In genomic region chr1:115507256-115507589, GRCh38 we compare ENCODE assay signal across 8 cellular contexts.
DNase-seq lines count a peak whose midpoint lies in the region; FAIRE-seq and TF ChIP-seq lines count a peak whose summit lies in the region.

No MANE protein-coding gene starts in this region.

- no peak for TF ChIP-seq EP300 in stomach (IDR thresholded peaks at IDR 0.05)

- peaks cover 2% of the 10 kb centered on the region for H3K9me3 ChIP-seq in keratinocyte (ENCODE audit: control insufficient read depth, low read depth, low read length)
- peaks cover 0 to 16% (median 14%) of the 10 kb centered on the region in 4 donors for H3K9me3 ChIP-seq in stomach

- DNase-seq in BJ (ENCODE audit: low read depth) (no peak), KBM-7 (peak; percentile 12), amniotic epithelial cell (ENCODE audit: low read depth) (peak; percentile 55), keratinocyte (ENCODE audit: low read depth, low spot score) (no peak), NCI-H1436 treated with DMSO at 0.1 percent for 48 hours (lab: John Stamatoyannopoulos, UW) (no peak), cortex of kidney (lab: John Stamatoyannopoulos, UW) (no peak), stomach (no peak)
- no peak for DNase-seq in activated T-helper 2 cell treated with anti-CD3 and anti-CD28 coated beads, Interferon-gamma antibody, Interleukin-2, Interleukin-4, amounts not matched to agents 10 μg/mL and 5 μg/mL and 100 μg/mL, durations not matched to agents 14 hours and 24 hours and 36 hours (ENCODE audit: low spot score)

- peak; percentile 82 for FAIRE-seq in keratinocyte (lab: Jason Lieb, UNC)

- H3K36me3 ChIP-seq in BJ (ENCODE audit: control insufficient read depth, insufficient read depth, low read length) (no peaks in the 10 kb centered on the region), keratinocyte (ENCODE audit: control insufficient read depth in 2 of 2, extremely low read depth in 1 of 2, insufficient read depth in 2 of 2, low read length in 2 of 2) (no peaks in the 10 kb centered on the region), stomach (no peaks in the 10 kb centered on the region)

- no peak for TF ChIP-seq POLR2A in stomach (IDR thresholded peaks at IDR 0.05)

- H3K9me1 ChIP-seq in keratinocyte (ENCODE audit: control insufficient read depth, extremely low read depth, insufficient read depth, low read length), result no peaks in the 10 kb centered on the region

- H4K20me1 ChIP-seq in keratinocyte (ENCODE audit: control insufficient read depth, extremely low read depth, insufficient read depth, low read length), result no peaks in the 10 kb centered on the region

- CTCF ChIA-PET in BJ (lab: Yijun Ruan, JAX), result interaction anchor here (0.7 to 3.6 kb wide), 12 partner anchors 12 to 394 kb away, joined by 3 to 19 read pairs (median 4); no protein-coding TSS in a partner anchor

- H3K27me3 Mint-ChIP-seq in activated T-helper 2 cell treated with anti-CD3 and anti-CD28 coated beads, Interferon-gamma antibody, Interleukin-2, Interleukin-4, amounts not matched to agents 10 μg/mL and 5 μg/mL and 100 μg/mL, durations not matched to agents 14 hours and 24 hours and 36 hours (ENCODE audit: low read depth), result peaks cover 6% of the 10 kb centered on the region

- H3K4me3 Mint-ChIP-seq in activated T-helper 2 cell treated with anti-CD3 and anti-CD28 coated beads, Interferon-gamma antibody, Interleukin-2, Interleukin-4, amounts not matched to agents 10 μg/mL and 5 μg/mL and 100 μg/mL, durations not matched to agents 14 hours and 24 hours and 36 hours (ENCODE audit: low read depth), result no peak overlapping the region

- intact Hi-C loops in activated T-helper 2 cell treated with anti-CD3 and anti-CD28 coated beads, Interferon-gamma antibody, Interleukin-2, Interleukin-4, amounts not matched to agents 10 μg/mL and 5 μg/mL and 100 μg/mL, durations not matched to agents 14 hours and 24 hours and 36 hours (cut with micrococcal nuclease), result no loop called here
- intact Hi-C loops in stomach (cut with DNase I; ENCODE audit: low total_unique reads), result no loop called here

- H3K27me3 ChIP-seq in BJ (ENCODE audit: control insufficient read depth, insufficient read depth, low read length) (no peaks in the 10 kb centered on the region), keratinocyte (ENCODE audit: control insufficient read depth, extremely low read depth, insufficient read depth, low read length) (no peaks in the 10 kb centered on the region), stomach (peaks cover 0 to 14% (median 0%) of the 10 kb centered on the region in 3 donors)

- no peak overlapping the region for H3K9ac ChIP-seq in keratinocyte (ENCODE audit: control insufficient read depth, extremely low read depth, insufficient read depth, low read length)

- H3K27ac Mint-ChIP-seq in activated T-helper 2 cell treated with anti-CD3 and anti-CD28 coated beads, Interferon-gamma antibody, Interleukin-2, Interleukin-4, amounts not matched to agents 10 μg/mL and 5 μg/mL and 100 μg/mL, durations not matched to agents 14 hours and 24 hours and 36 hours, result no peak overlapping the region

- WGBS in stomach, 5 donors, result 25 to 35% (median 32%) methylated on average over 4 of the region's 4 CpGs

- H3K4me3 ChIP-seq in BJ (ENCODE audit: low read depth, low read length), result no peak overlapping the region
- H3K4me3 ChIP-seq in keratinocyte (ENCODE audit: control insufficient read depth in 2 of 3, extremely low read depth in 1 of 3, insufficient read depth in 2 of 3, low read depth in 1 of 3, low read length in 3 of 3), result no peak overlapping the region
- H3K4me3 ChIP-seq in stomach, result no peak overlapping the region

- H3K4me1 ChIP-seq in keratinocyte (ENCODE audit: control insufficient read depth, extremely low read depth, insufficient read depth, low read length) (peaks cover 23% of the 10 kb centered on the region), stomach (no peaks in the 10 kb centered on the region)

- in situ Hi-C loops in KBM-7 (cut with MboI; ENCODE audit: low pct_unique_long_range_greater_than_20kb, low sequenced_read_pairs), result no loop called here

- POLR2A ChIA-PET in BJ (lab: Charles Lee), result no interaction called here

- no peak overlapping the region for H3K4me2 ChIP-seq in keratinocyte (ENCODE audit: control insufficient read depth, extremely low read depth, insufficient read depth, low read depth, low read length)

- no peaks in the 10 kb centered on the region for H3K9me3 Mint-ChIP-seq in activated T-helper 2 cell treated with anti-CD3 and anti-CD28 coated beads, Interferon-gamma antibody, Interleukin-2, Interleukin-4, amounts not matched to agents 10 μg/mL and 5 μg/mL and 100 μg/mL, durations not matched to agents 14 hours and 24 hours and 36 hours

- dilution Hi-C loops in keratinocyte (cut with MboI; ENCODE audit: extremely low pct_ligation_motif_present, low sequenced_read_pairs), result no loop called here

- H2AFZ ChIP-seq in keratinocyte (ENCODE audit: control insufficient read depth, low read length), result no peak overlapping the region

- H3K27ac ChIP-seq in keratinocyte (ENCODE audit: control insufficient read depth, insufficient read depth, low read length) (no peak overlapping the region), stomach (no peak overlapping the region)

- H3K79me2 ChIP-seq in keratinocyte (ENCODE audit: control insufficient read depth, insufficient read depth, low read length), result no peaks in the 10 kb centered on the region

- no peaks in the 10 kb centered on the region for H3K4me1 Mint-ChIP-seq in activated T-helper 2 cell treated with anti-CD3 and anti-CD28 coated beads, Interferon-gamma antibody, Interleukin-2, Interleukin-4, amounts not matched to agents 10 μg/mL and 5 μg/mL and 100 μg/mL, durations not matched to agents 14 hours and 24 hours and 36 hours (ENCODE audit: low read depth)

- TF ChIP-seq CTCF in BJ (IDR thresholded peaks at IDR 0.05; ENCODE audit: insufficient read depth, low read depth, low read length), result peak; percentile 71
- peak; percentile 44 to 82 (median 61) for TF ChIP-seq CTCF in keratinocyte (optimal IDR thresholded peaks at IDR 0.05 in 1 of 3, IDR thresholded peaks at IDR 0.05 in 1 of 3, conservative IDR thresholded peaks at IDR 0.05 in 1 of 3; ENCODE audit: extremely low read depth in 1 of 3, insufficient read depth in 2 of 3, low read length in 3 of 3)
- TF ChIP-seq CTCF in stomach (IDR thresholded peaks at IDR 0.05), result no peak

- H3K36me3 Mint-ChIP-seq in activated T-helper 2 cell treated with anti-CD3 and anti-CD28 coated beads, Interferon-gamma antibody, Interleukin-2, Interleukin-4, amounts not matched to agents 10 μg/mL and 5 μg/mL and 100 μg/mL, durations not matched to agents 14 hours and 24 hours and 36 hours (ENCODE audit: low read depth), result no peaks in the 10 kb centered on the region

Comparison
In these comparisons a context has a peak if more than half of its experiments do, and no peak if none do; other contexts are left out.
1. DNase-seq: peak in KBM-7 (single experiment) and amniotic epithelial cell (single experiment); none in BJ (single experiment), keratinocyte (single experiment), activated T-helper 2 cell treated with anti-CD3 and anti-CD28 coated beads, Interferon-gamma antibody, Interleukin-2, Interleukin-4, amounts not matched to agents 10 μg/mL and 5 μg/mL and 100 μg/mL, durations not matched to agents 14 hours and 24 hours and 36 hours (single experiment), NCI-H1436 treated with DMSO at 0.1 percent for 48 hours (single experiment), cortex of kidney (single experiment) and stomach (single experiment).
2. CTCF ChIP-seq: peak in BJ (single experiment) and keratinocyte (3 of 3); none in stomach (0 of 7).